In the genomic region with DNA sequence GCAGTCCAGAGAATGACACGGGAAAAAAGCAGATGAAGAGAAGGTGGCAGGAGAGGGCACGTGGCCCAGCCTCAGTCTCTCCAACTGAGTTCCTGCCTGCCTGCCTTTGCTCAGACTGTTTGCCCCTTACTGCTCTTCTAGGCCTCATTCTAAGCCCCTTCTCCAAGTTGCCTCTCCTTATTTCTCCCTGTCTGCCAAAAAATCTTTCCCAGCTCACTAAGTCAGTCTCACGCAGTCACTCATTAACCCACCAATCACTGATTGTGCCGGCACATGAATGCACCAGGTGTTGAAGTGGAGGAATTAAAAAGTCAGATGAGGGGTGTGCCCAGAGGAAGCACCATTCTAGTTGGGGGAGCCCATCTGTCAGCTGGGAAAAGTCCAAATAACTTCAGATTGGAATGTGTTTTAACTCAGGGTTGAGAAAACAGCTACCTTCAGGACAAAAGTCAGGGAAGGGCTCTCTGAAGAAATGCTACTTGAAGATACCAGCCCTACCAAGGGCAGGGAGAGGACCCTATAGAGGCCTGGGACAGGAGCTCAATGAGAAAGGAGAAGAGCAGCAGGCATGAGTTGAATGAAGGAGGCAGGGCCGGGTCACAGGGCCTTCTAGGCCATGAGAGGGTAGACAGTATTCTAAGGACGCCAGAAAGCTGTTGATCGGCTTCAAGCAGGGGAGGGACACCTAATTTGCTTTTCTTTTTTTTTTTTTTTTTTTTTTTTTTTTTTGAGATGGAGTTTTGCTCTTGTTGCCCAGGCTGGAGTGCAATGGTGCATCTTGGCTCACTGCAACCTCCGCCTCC, we compare ENCODE assay signal across 10 cellular contexts. TPM values are rescaled to one million over a fixed set of nuclear protein-coding genes. Genes with fewer than 3 reads are reported as not detected.
A peak's percentile ranks its signal among the peaks of the same experiment; 100 is the strongest.
DNase-seq lines count a peak whose midpoint lies in the region; ATAC-seq and FAIRE-seq lines count a peak whose summit lies in the region.
"Had no signal": no experiment of that assay in that cellular context is flagged by ENCODE, and none has a peak within 500 bp of the region (broad histone marks: within the 10 kb centered on the region; RNA-seq: fewer than 3 reads in every experiment).

No MANE protein-coding gene starts in this region.

- DNase-seq in activated T-cell treated with anti-CD3 and anti-CD28 coated beads, Interleukin-2, amount 50 U/mL, for 1 hour = peak; percentile 42
- no peak for DNase-seq in activated T-cell treated with anti-CD3 and anti-CD28 coated beads for 4 hours
- peak; percentile 46 for DNase-seq in activated CD8-positive, alpha-beta T cell treated with anti-CD3 and anti-CD28 coated beads, Interleukin-2, amount 10 ng/mL, durations not matched to agents 7 days and 5 days
- DNase-seq in glomerular visceral epithelial cell (ENCODE audit: extremely low spot score) = peak; percentile 44
- peak in 1 of 2 donors; percentile 52 for DNase-seq in stimulated activated effector memory CD8-positive, alpha-beta T cell treated with anti-CD3 and anti-CD28 coated beads, Interleukin-12 subunit alpha, Interleukin-12 subunit beta, amount 100 ng/mL, for 72 hours (ENCODE audit: low spot score in 2 of 2)
- DNase-seq in RPMI8226 = no peak
- DNase-seq in HTR-8/SVneo (ENCODE audit: insufficient read length, low spot score) = no peak
- DNase-seq in sciatic nerve (ENCODE audit: low spot score) = no peak
- DNase-seq: NCI-H1105 treated with DMSO at 0.1 percent for 48 hours had no signal

- no peak for ATAC-seq in activated CD8-positive, alpha-beta T cell treated with anti-CD3 and anti-CD28 coated beads, Interleukin-2, amount 10 ng/mL, durations not matched to agents 7 days and 5 days
- no peak for ATAC-seq in stimulated activated effector memory CD8-positive, alpha-beta T cell treated with anti-CD3 and anti-CD28 coated beads, Interleukin-12 subunit alpha, Interleukin-12 subunit beta, amount 100 ng/mL, for 72 hours
- ATAC-seq in sciatic nerve = no peak

- intact Hi-C loops in sciatic nerve (cut with DNase I) = no loop called here

- H3K27ac Mint-ChIP-seq in activated CD8-positive, alpha-beta T cell treated with anti-CD3 and anti-CD28 coated beads, Interleukin-2, amount 10 ng/mL, durations not matched to agents 7 days and 5 days = peak overlapping the region; percentile 98
- H3K27ac Mint-ChIP-seq in stimulated activated effector memory CD8-positive, alpha-beta T cell treated with anti-CD3 and anti-CD28 coated beads, Interleukin-12 subunit alpha, Interleukin-12 subunit beta, amount 100 ng/mL, for 72 hours = peak overlapping the region; percentile 99
- H3K27ac Mint-ChIP-seq: dendritic cell treated with granulocyte-macrophage colony-stimulating factor and Interleukin-4, amounts not matched to agents 40 ng/mL and 50 ng/mL, for 4 days had no signal

- CTCF ChIA-PET in activated CD8-positive, alpha-beta T cell treated with anti-CD3 and anti-CD28 coated beads, Interleukin-2, amount 10 ng/mL, durations not matched to agents 7 days and 5 days (lab: Charles Lee) = interaction anchor here (0.6 to 13.0 kb wide), 15 partner anchors 8 to 634 kb away, joined by 3 to 523 read pairs (median 4); no protein-coding TSS in a partner anchor

- no peak for FAIRE-seq in HTR-8/SVneo (lab: Jason Lieb, UNC)

- peaks cover 97% of the 10 kb centered on the region for H3K4me1 Mint-ChIP-seq in activated CD8-positive, alpha-beta T cell treated with anti-CD3 and anti-CD28 coated beads, Interleukin-2, amount 10 ng/mL, durations not matched to agents 7 days and 5 days (ENCODE audit: low read depth)
- peaks cover 98% of the 10 kb centered on the region for H3K4me1 Mint-ChIP-seq in stimulated activated effector memory CD8-positive, alpha-beta T cell treated with anti-CD3 and anti-CD28 coated beads, Interleukin-12 subunit alpha, Interleukin-12 subunit beta, amount 100 ng/mL, for 72 hours

- H3K36me3 Mint-ChIP-seq in activated CD8-positive, alpha-beta T cell treated with anti-CD3 and anti-CD28 coated beads, Interleukin-2, amount 10 ng/mL, durations not matched to agents 7 days and 5 days (ENCODE audit: low read depth) = peaks cover 99% of the 10 kb centered on the region
- peaks cover 100% of the 10 kb centered on the region for H3K36me3 Mint-ChIP-seq in stimulated activated effector memory CD8-positive, alpha-beta T cell treated with anti-CD3 and anti-CD28 coated beads, Interleukin-12 subunit alpha, Interleukin-12 subunit beta, amount 100 ng/mL, for 72 hours

- H3K4me3 Mint-ChIP-seq in activated CD8-positive, alpha-beta T cell treated with anti-CD3 and anti-CD28 coated beads, Interleukin-2, amount 10 ng/mL, durations not matched to agents 7 days and 5 days = peak overlapping the region; percentile 76
- peak overlapping the region; percentile 78 for H3K4me3 Mint-ChIP-seq in stimulated activated effector memory CD8-positive, alpha-beta T cell treated with anti-CD3 and anti-CD28 coated beads, Interleukin-12 subunit alpha, Interleukin-12 subunit beta, amount 100 ng/mL, for 72 hours
- H3K4me3 Mint-ChIP-seq: dendritic cell treated with granulocyte-macrophage colony-stimulating factor and Interleukin-4, amounts not matched to agents 40 ng/mL and 50 ng/mL, for 4 days had no signal

- H3K9me3 Mint-ChIP-seq in activated CD8-positive, alpha-beta T cell treated with anti-CD3 and anti-CD28 coated beads, Interleukin-2, amount 10 ng/mL, durations not matched to agents 7 days and 5 days (ENCODE audit: insufficient read depth) = no peaks in the 10 kb centered on the region
- no peaks in the 10 kb centered on the region for H3K9me3 Mint-ChIP-seq in stimulated activated effector memory CD8-positive, alpha-beta T cell treated with anti-CD3 and anti-CD28 coated beads, Interleukin-12 subunit alpha, Interleukin-12 subunit beta, amount 100 ng/mL, for 72 hours
- H3K9me3 Mint-ChIP-seq: dendritic cell treated with granulocyte-macrophage colony-stimulating factor and Interleukin-4, amounts not matched to agents 40 ng/mL and 50 ng/mL, for 4 days had no signal

- POLR2A ChIA-PET in activated CD8-positive, alpha-beta T cell treated with anti-CD3 and anti-CD28 coated beads, Interleukin-2, amount 10 ng/mL, durations not matched to agents 7 days and 5 days (lab: Charles Lee) = interaction anchor here (0.6 to 13.3 kb wide), 13 partner anchors 8 to 806 kb away, joined by 3 to 541 read pairs (median 3); no protein-coding TSS in a partner anchor

- no peaks in the 10 kb centered on the region for H3K27me3 Mint-ChIP-seq in activated CD8-positive, alpha-beta T cell treated with anti-CD3 and anti-CD28 coated beads, Interleukin-2, amount 10 ng/mL, durations not matched to agents 7 days and 5 days (ENCODE audit: low read depth)
- H3K27me3 Mint-ChIP-seq: dendritic cell treated with granulocyte-macrophage colony-stimulating factor and Interleukin-4, amounts not matched to agents 40 ng/mL and 50 ng/mL, for 4 days had no signal

RNA-seq across cellular contexts. Expression of a gene that starts 40.9 kb away (rescaled TPM):
- total RNA-seq in activated CD8-positive, alpha-beta T cell treated with anti-CD3 and anti-CD28 coated beads, Interleukin-2, amount 10 ng/mL, durations not matched to agents 7 days and 5 days = 100 to 1,000 TPM; 130 to 147 TPM
- 163 TPM for total RNA-seq in sciatic nerve

RNA-seq across cellular contexts. Expression of a gene that starts 50.0 kb away (rescaled TPM):
- total RNA-seq in activated CD8-positive, alpha-beta T cell treated with anti-CD3 and anti-CD28 coated beads, Interleukin-2, amount 10 ng/mL, durations not matched to agents 7 days and 5 days = 1 to 10 TPM; 8.0 to 8.5 TPM
- total RNA-seq in sciatic nerve = 45.2 TPM

Comparison
In these comparisons a context has a peak if more than half of its experiments do, and no peak if none do; other contexts are left out.
1. DNase-seq: peak in activated T-cell treated with anti-CD3 and anti-CD28 coated beads, Interleukin-2, amount 50 U/mL, for 1 hour (single experiment), activated CD8-positive, alpha-beta T cell treated with anti-CD3 and anti-CD28 coated beads, Interleukin-2, amount 10 ng/mL, durations not matched to agents 7 days and 5 days (single experiment) and glomerular visceral epithelial cell (single experiment); none in activated T-cell treated with anti-CD3 and anti-CD28 coated beads for 4 hours (single experiment), RPMI8226 (single experiment), HTR-8/SVneo (single experiment) and sciatic nerve (single experiment).